14 cellular contexts compared by ENCODE assay signal in the genomic region with DNA sequence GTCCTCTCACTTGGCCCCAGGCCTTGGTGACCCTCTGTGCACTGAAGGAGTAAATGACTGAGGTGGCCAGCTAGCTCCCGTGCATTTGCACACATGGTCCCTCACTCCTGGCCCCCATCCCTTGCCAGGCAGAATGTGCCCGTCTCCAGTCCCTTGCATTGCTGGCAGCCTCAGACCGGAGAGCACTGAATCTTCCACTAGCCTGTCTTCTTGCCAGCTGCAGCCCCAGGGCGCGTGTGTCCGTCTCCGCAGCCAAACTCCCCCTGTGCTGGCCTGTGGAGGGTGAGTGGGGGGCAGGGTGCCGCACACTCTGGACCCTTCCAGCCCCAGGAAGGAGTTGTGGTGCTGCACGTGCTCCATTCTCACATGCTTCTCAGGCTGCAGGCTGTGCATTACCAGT. TPM values are rescaled to one million over a fixed set of nuclear protein-coding genes. Genes with fewer than 3 reads are reported as not detected.
DNase-seq lines count a peak whose midpoint lies in the region; ATAC-seq and TF ChIP-seq lines count a peak whose summit lies in the region.
"Had no signal": no experiment of that assay in that cellular context is flagged by ENCODE, and none has a peak within 500 bp of the region (broad histone marks: within the 10 kb centered on the region; RNA-seq: fewer than 3 reads in every experiment).

No MANE protein-coding gene starts in this region.

- H3K4me1 Mint-ChIP-seq in GM23338 = peaks cover 86% of the 10 kb centered on the region
- H3K4me1 Mint-ChIP-seq in activated naive CD8-positive, alpha-beta T cell treated with anti-CD3 and anti-CD28 coated beads for 36 hours = peaks cover 99% of the 10 kb centered on the region
- peaks cover 84 to 96% of the 10 kb centered on the region in 2 donors for H3K4me1 Mint-ChIP-seq in natural killer cell treated with Interleukin-12 subunit alpha and Interleukin-12 subunit beta and Interleukin-15 and Interleukin-18, amount 100 ng/mL, for 72 hours (ENCODE audit: low read depth in 2 of 2)
- peaks cover 15% of the 10 kb centered on the region for H3K4me1 Mint-ChIP-seq in progenitor cell of endocrine pancreas (ENCODE audit: low read depth)

- no peaks in the 10 kb centered on the region for H3F3A ChIP-seq in GM23338 (replicated peaks; ENCODE audit: low read depth)

- H3K27me3 Mint-ChIP-seq in GM23338 (ENCODE audit: insufficient read depth, low read depth, poor library complexity) (peaks cover 4% of the 10 kb centered on the region), progenitor cell of endocrine pancreas (no peaks in the 10 kb centered on the region)
- H3K27me3 Mint-ChIP-seq in activated naive CD8-positive, alpha-beta T cell treated with anti-CD3 and anti-CD28 coated beads for 36 hours = no peaks in the 10 kb centered on the region
- no peaks in the 10 kb centered on the region for H3K27me3 Mint-ChIP-seq in natural killer cell treated with Interleukin-12 subunit alpha and Interleukin-12 subunit beta and Interleukin-15 and Interleukin-18, amount 100 ng/mL, for 72 hours

- H3K27ac Mint-ChIP-seq in GM23338 (0 out of 2 replicates have a peak overlapping the region, but pooled peaks have one; percentile 44), progenitor cell of endocrine pancreas (no peak overlapping the region)
- peak overlapping the region; percentile 93 for H3K27ac Mint-ChIP-seq in activated naive CD8-positive, alpha-beta T cell treated with anti-CD3 and anti-CD28 coated beads for 36 hours
- peak overlapping the region; percentile 94 to 95 for H3K27ac Mint-ChIP-seq in natural killer cell treated with Interleukin-12 subunit alpha and Interleukin-12 subunit beta and Interleukin-15 and Interleukin-18, amount 100 ng/mL, for 72 hours

- H3K4me3 Mint-ChIP-seq in GM23338 = no peak overlapping the region
- H3K4me3 Mint-ChIP-seq in activated naive CD8-positive, alpha-beta T cell treated with anti-CD3 and anti-CD28 coated beads for 36 hours = no peak overlapping the region
- peak overlapping the region; percentile 56 for H3K4me3 Mint-ChIP-seq in natural killer cell treated with Interleukin-12 subunit alpha and Interleukin-12 subunit beta and Interleukin-15 and Interleukin-18, amount 100 ng/mL, for 72 hours
- H3K4me3 Mint-ChIP-seq in progenitor cell of endocrine pancreas (ENCODE audit: low read depth) = no peak overlapping the region

- no peak for ATAC-seq in GM23338
- no peak for ATAC-seq in natural killer cell treated with Interleukin-12 subunit alpha and Interleukin-12 subunit beta and Interleukin-15 and Interleukin-18, amount 100 ng/mL, for 72 hours

- H3K36me3 Mint-ChIP-seq in GM23338 (ENCODE audit: low read depth) (no peaks in the 10 kb centered on the region), progenitor cell of endocrine pancreas (ENCODE audit: insufficient read depth) (no peaks in the 10 kb centered on the region)
- peaks cover 15% of the 10 kb centered on the region for H3K36me3 Mint-ChIP-seq in activated naive CD8-positive, alpha-beta T cell treated with anti-CD3 and anti-CD28 coated beads for 36 hours
- no peaks in the 10 kb centered on the region for H3K36me3 Mint-ChIP-seq in natural killer cell treated with Interleukin-12 subunit alpha and Interleukin-12 subunit beta and Interleukin-15 and Interleukin-18, amount 100 ng/mL, for 72 hours

- H3K4me1 ChIP-seq in GM23338 (ENCODE audit: insufficient read depth) = peaks cover 29% of the 10 kb centered on the region

- H3K9me2 ChIP-seq in GM23338 (ENCODE audit: insufficient read depth) = no peaks in the 10 kb centered on the region

- H4K20me1 ChIP-seq in GM23338 (replicated peaks; ENCODE audit: insufficient read depth) = peaks cover 21% of the 10 kb centered on the region; the same call in 1 of the 2 replicates

- H2AFZ ChIP-seq in GM23338 = no peak overlapping the region
- H2AFZ ChIP-seq: parathyroid adenoma had no signal

- no peak overlapping the region for H3K4me2 ChIP-seq in GM23338
- H3K4me2 ChIP-seq: smooth muscle cell had no signal

- H3K27me3 ChIP-seq in GM23338 (ENCODE audit: insufficient read depth) = no peaks in the 10 kb centered on the region
- H3K27me3 ChIP-seq: cardiac muscle cell, Peyer's patch had no signal

- H3K36me3 ChIP-seq in GM23338 (ENCODE audit: insufficient read depth) = no peaks in the 10 kb centered on the region
- H3K36me3 ChIP-seq: cardiac muscle cell, Peyer's patch had no signal

- no peak overlapping the region for H3K4me3 ChIP-seq in GM23338
- H3K4me3 ChIP-seq: cardiac muscle cell, Peyer's patch, smooth muscle cell had no signal

- H3K79me2 ChIP-seq in GM23338 (replicated peaks; ENCODE audit: insufficient read depth) = peaks cover 71% of the 10 kb centered on the region

- no peak overlapping the region for H3K27ac ChIP-seq in GM23338 (ENCODE audit: low read depth)
- H3K27ac ChIP-seq: cardiac muscle cell, HL-60, parathyroid adenoma had no signal

- peak; percentile 18 for DNase-seq in activated T-cell treated with anti-CD3 and anti-CD28 coated beads, Interleukin-2, amount 50 U/mL, for 1 hour
- DNase-seq in activated T-cell treated with anti-CD3 and anti-CD28 coated beads for 4 hours (no peak), GM23338 (ENCODE audit: low spot score) (no peak), progenitor cell of endocrine pancreas (ENCODE audit: low spot score, unreplicated experiment) (no peak), GM19238 (ENCODE audit: insufficient read length, low spot score) (no peak), iPS-NIHi11 (ENCODE audit: low spot score) (no peak)
- DNase-seq in activated naive CD8-positive, alpha-beta T cell treated with anti-CD3 and anti-CD28 coated beads for 36 hours = no peak
- DNase-seq in natural killer cell treated with Interleukin-12 subunit alpha and Interleukin-12 subunit beta and Interleukin-15 and Interleukin-18, amount 100 ng/mL, for 72 hours (ENCODE audit: low spot score) = no peak
- DNase-seq: NCI-H187 had no signal

- no peaks in the 10 kb centered on the region for H3K9me3 Mint-ChIP-seq in GM23338
- H3K9me3 Mint-ChIP-seq in activated naive CD8-positive, alpha-beta T cell treated with anti-CD3 and anti-CD28 coated beads for 36 hours = no peaks in the 10 kb centered on the region
- H3K9me3 Mint-ChIP-seq in natural killer cell treated with Interleukin-12 subunit alpha and Interleukin-12 subunit beta and Interleukin-15 and Interleukin-18, amount 100 ng/mL, for 72 hours = no peaks in the 10 kb centered on the region
- H3K9me3 Mint-ChIP-seq in progenitor cell of endocrine pancreas (ENCODE audit: low read depth) = no peaks in the 10 kb centered on the region

- no peak for TF ChIP-seq CTCF in GM23338 (conservative IDR thresholded peaks at IDR 0.05; ENCODE audit: low read depth in 2 of 2)
- TF ChIP-seq CTCF in progenitor cell of endocrine pancreas (IDR thresholded peaks at IDR 0.05; ENCODE audit: unreplicated experiment) = no peak

TF ChIP-seq in GM23338, 12 proteins besides CTCF, POLR2A, EP300 and RAD21 (continues in another document):
- TF ChIP-seq ZNF331 (CRISPR knock-in tag; IDR thresholded peaks at IDR 0.05; ENCODE audit: low read depth) (no peak), JUNB (IDR thresholded peaks at IDR 0.05; ENCODE audit: unreplicated experiment) (no peak), ZNF114 (CRISPR knock-in tag; IDR thresholded peaks at IDR 0.05) (no peak), EZH2phosphoT487 (IDR thresholded peaks at IDR 0.05; ENCODE audit: unreplicated experiment) (no peak), EZH2 (IDR thresholded peaks at IDR 0.05; ENCODE audit: low read depth, unreplicated experiment) (no peak), CREB1 (CRISPR knock-in tag; IDR thresholded peaks at IDR 0.05; ENCODE audit: low read depth) (no peak), POLR2AphosphoS5 (IDR thresholded peaks at IDR 0.05; ENCODE audit: low read depth) (no peak), NANOG (IDR thresholded peaks at IDR 0.05; ENCODE audit: borderline replicate concordance) (no peak)
- TF ChIP-seq, protein P1, sequence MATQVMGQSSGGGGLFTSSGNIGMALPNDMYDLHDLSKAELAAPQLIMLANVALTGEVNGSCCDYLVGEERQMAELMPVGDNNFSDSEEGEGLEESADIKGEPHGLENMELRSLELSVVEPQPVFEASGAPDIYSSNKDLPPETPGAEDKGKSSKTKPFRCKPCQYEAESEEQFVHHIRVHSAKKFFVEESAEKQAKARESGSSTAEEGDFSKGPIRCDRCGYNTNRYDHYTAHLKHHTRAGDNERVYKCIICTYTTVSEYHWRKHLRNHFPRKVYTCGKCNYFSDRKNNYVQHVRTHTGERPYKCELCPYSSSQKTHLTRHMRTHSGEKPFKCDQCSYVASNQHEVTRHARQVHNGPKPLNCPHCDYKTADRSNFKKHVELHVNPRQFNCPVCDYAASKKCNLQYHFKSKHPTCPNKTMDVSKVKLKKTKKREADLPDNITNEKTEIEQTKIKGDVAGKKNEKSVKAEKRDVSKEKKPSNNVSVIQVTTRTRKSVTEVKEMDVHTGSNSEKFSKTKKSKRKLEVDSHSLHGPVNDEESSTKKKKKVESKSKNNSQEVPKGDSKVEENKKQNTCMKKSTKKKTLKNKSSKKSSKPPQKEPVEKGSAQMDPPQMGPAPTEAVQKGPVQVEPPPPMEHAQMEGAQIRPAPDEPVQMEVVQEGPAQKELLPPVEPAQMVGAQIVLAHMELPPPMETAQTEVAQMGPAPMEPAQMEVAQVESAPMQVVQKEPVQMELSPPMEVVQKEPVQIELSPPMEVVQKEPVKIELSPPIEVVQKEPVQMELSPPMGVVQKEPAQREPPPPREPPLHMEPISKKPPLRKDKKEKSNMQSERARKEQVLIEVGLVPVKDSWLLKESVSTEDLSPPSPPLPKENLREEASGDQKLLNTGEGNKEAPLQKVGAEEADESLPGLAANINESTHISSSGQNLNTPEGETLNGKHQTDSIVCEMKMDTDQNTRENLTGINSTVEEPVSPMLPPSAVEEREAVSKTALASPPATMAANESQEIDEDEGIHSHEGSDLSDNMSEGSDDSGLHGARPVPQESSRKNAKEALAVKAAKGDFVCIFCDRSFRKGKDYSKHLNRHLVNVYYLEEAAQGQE (IDR thresholded peaks at IDR 0.05; ENCODE audit: unreplicated experiment) = no peak
- TF ChIP-seq, protein P2, sequence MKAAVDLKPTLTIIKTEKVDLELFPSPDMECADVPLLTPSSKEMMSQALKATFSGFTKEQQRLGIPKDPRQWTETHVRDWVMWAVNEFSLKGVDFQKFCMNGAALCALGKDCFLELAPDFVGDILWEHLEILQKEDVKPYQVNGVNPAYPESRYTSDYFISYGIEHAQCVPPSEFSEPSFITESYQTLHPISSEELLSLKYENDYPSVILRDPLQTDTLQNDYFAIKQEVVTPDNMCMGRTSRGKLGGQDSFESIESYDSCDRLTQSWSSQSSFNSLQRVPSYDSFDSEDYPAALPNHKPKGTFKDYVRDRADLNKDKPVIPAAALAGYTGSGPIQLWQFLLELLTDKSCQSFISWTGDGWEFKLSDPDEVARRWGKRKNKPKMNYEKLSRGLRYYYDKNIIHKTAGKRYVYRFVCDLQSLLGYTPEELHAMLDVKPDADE (IDR thresholded peaks at IDR 0.05) = no peak

RNA-seq across cellular contexts. Expression of a gene that starts 35.9 kb away (rescaled TPM):
- 36.9 and 42.3 TPM in 2 replicates for total RNA-seq in GM23338 (2014; rRNA removed; shearing (Covaris generic))
- polyA plus RNA-seq in GM23338 (2016; fragmentation: Nextera tagmentation; extraction: Ambion mirVana) = 6.5 and 8.5 TPM in 2 replicates
- 10 to 100 TPM; 31.6 to 31.9 TPM for total RNA-seq in activated naive CD8-positive, alpha-beta T cell treated with anti-CD3 and anti-CD28 coated beads for 36 hours
- total RNA-seq in natural killer cell treated with Interleukin-12 subunit alpha and Interleukin-12 subunit beta and Interleukin-15 and Interleukin-18, amount 100 ng/mL, for 72 hours = 100 to 1,000 TPM in 1 of 2 donors, 10 to 100 TPM in 1; 65.0 to 150 TPM
- total RNA-seq in progenitor cell of endocrine pancreas = 30.5 and 33.0 TPM in 2 replicates
